ENCODE assay signal across 31 cellular contexts in the genomic region with DNA sequence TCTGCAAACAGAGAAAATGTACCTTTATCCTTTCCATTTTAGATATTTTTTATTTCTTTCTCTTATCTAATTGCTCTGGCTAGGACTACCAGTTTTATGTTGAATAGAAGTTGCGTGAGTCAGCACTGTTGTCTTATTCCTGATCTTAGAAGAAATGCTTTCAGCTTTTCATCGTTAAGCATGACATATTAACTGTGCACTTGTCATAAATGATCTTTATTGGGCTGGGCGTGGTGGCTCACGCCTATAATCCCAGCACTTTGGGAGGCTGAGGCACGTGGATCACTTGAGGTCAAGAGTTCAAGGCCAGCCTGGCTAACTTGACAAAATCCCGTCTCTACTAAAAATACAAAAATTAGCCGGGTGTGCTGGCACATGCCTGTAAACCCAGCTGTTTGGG. TPM values are rescaled to one million over a fixed set of nuclear protein-coding genes. Genes with fewer than 3 reads are reported as not detected.
"Had no signal": no experiment of that assay in that cellular context is flagged by ENCODE, and none has a peak within 500 bp of the region (broad histone marks: within the 10 kb centered on the region; RNA-seq: fewer than 3 reads in every experiment).

No MANE protein-coding gene starts in this region.

- H3K4me1 Mint-ChIP-seq: naive thymus-derived CD8-positive, alpha-beta T cell; neural crest cell; stimulated activated memory B cell treated with anti-CD40 and anti-IgM and Interleukin-4, amounts not matched to agents 10 μg/mL and 1 μg/mL and 100 μg/mL, for 72 hours; stimulated activated naive CD8-positive, alpha-beta T cell treated with anti-CD3 and anti-CD28 coated beads, Interleukin-15, amount 100 ng/mL, for 72 hours had no signal

- H3K36me3 Mint-ChIP-seq: naive thymus-derived CD8-positive, alpha-beta T cell; natural killer cell treated with Interleukin-12 subunit alpha and Interleukin-12 subunit beta and Interleukin-15 and Interleukin-18, amount 100 ng/mL, for 72 hours; stimulated activated memory B cell treated with anti-CD40 and anti-IgM and Interleukin-4, amounts not matched to agents 10 μg/mL and 1 μg/mL and 100 μg/mL, for 72 hours had no signal

- H3K4me1 ChIP-seq: parathyroid adenoma, psoas muscle, right lobe of liver, sigmoid colon, spleen, suprapubic skin, testis, tibial artery, transverse colon, upper lobe of left lung, vagina had no signal

- H3K9me3 ChIP-seq: neutrophil, right lobe of liver, sigmoid colon, suprapubic skin, testis, transverse colon, upper lobe of left lung, vagina had no signal

- DNase-seq: naive thymus-derived CD8-positive, alpha-beta T cell; nephron progenitor cell; nucleus accumbens; posterior cingulate gyrus; psoas muscle; right cardiac atrium; right lobe of liver; sigmoid colon; spleen; stimulated activated CD4-positive, alpha-beta T cell treated with anti-CD3 and anti-CD28 coated beads, Interleukin-12 subunit alpha, Interleukin-12 subunit beta, amount 100 ng/mL, for 4 hours; stimulated activated CD4-positive, alpha-beta T cell treated with anti-CD3 and anti-CD28 coated beads, Interleukin-1b, Interleukin-23, amount 100 ng/mL, for 48 hours; stimulated activated CD4-positive, alpha-beta T cell treated with anti-CD3 and anti-CD28 coated beads, Interleukin-4, amount 100 ng/mL, for 1 hour; stimulated activated CD4-positive, alpha-beta T cell treated with anti-CD3 and anti-CD28 coated beads, Interleukin-4, amount 100 ng/mL, for 4 hours; stimulated activated CD8-positive, alpha-beta memory T cell treated with anti-CD3 and anti-CD28 coated beads, Interleukin-4, amount 100 ng/mL, for 48 hours; stimulated activated naive CD4-positive, alpha-beta T cell; stimulated activated naive CD8-positive, alpha-beta T cell treated with anti-CD3 and anti-CD28 coated beads, Interleukin-15, amount 100 ng/mL, for 72 hours; stimulated activated naive CD8-positive, alpha-beta T cell treated with anti-CD3 and anti-CD28 coated beads, Interleukin-15, Interleukin-2, amounts not matched to agents 100 U/mL and 50 U/mL, for 24 hours; substantia nigra; testis; tibial artery; transverse colon; upper lobe of left lung had no signal

- H3K4me3 ChIP-seq: psoas muscle, right lobe of liver, sigmoid colon, smooth muscle cell, spleen, suprapubic skin, testis, tibial artery, transverse colon, upper lobe of left lung, vagina had no signal

- H3K4me2 ChIP-seq: smooth muscle cell had no signal

- H3K79me2 ChIP-seq: parathyroid adenoma had no signal

- H3K9me3 Mint-ChIP-seq: natural killer cell treated with Interleukin-12 subunit alpha and Interleukin-12 subunit beta and Interleukin-15 and Interleukin-18, amount 100 ng/mL, for 72 hours; neural crest cell; stimulated activated naive CD8-positive, alpha-beta T cell treated with anti-CD3 and anti-CD28 coated beads, Interleukin-15, amount 100 ng/mL, for 72 hours had no signal

- ATAC-seq: naive thymus-derived CD8-positive, alpha-beta T cell; natural killer cell treated with Interleukin-12 subunit alpha and Interleukin-12 subunit beta and Interleukin-15 and Interleukin-18, amount 100 ng/mL, for 72 hours; psoas muscle; right cardiac atrium; right lobe of liver; stimulated activated memory B cell treated with anti-CD40 and anti-IgM and Interleukin-4, amounts not matched to agents 10 μg/mL and 1 μg/mL and 100 μg/mL, for 72 hours; stimulated activated naive CD8-positive, alpha-beta T cell treated with anti-CD3 and anti-CD28 coated beads, Interleukin-15, amount 100 ng/mL, for 72 hours; stimulated activated naive CD8-positive, alpha-beta T cell treated with anti-CD3 and anti-CD28 coated beads, Interleukin-15, Interleukin-2, amounts not matched to agents 100 U/mL and 50 U/mL, for 24 hours had no signal

- H3K27me3 Mint-ChIP-seq: naive thymus-derived CD8-positive, alpha-beta T cell; natural killer cell treated with Interleukin-12 subunit alpha and Interleukin-12 subunit beta and Interleukin-15 and Interleukin-18, amount 100 ng/mL, for 72 hours; progenitor cell of endocrine pancreas; stimulated activated memory B cell treated with anti-CD40 and anti-IgM and Interleukin-4, amounts not matched to agents 10 μg/mL and 1 μg/mL and 100 μg/mL, for 72 hours; stimulated activated naive CD8-positive, alpha-beta T cell treated with anti-CD3 and anti-CD28 coated beads, Interleukin-15, amount 100 ng/mL, for 72 hours had no signal

- H3K4me3 Mint-ChIP-seq: naive thymus-derived CD8-positive, alpha-beta T cell; natural killer cell treated with Interleukin-12 subunit alpha and Interleukin-12 subunit beta and Interleukin-15 and Interleukin-18, amount 100 ng/mL, for 72 hours; nephron progenitor cell; neural crest cell; stimulated activated memory B cell treated with anti-CD40 and anti-IgM and Interleukin-4, amounts not matched to agents 10 μg/mL and 1 μg/mL and 100 μg/mL, for 72 hours; stimulated activated naive CD8-positive, alpha-beta T cell treated with anti-CD3 and anti-CD28 coated beads, Interleukin-15, amount 100 ng/mL, for 72 hours had no signal

- H2AFZ ChIP-seq: parathyroid adenoma had no signal

- H3K27me3 ChIP-seq: neutrophil, right lobe of liver, sigmoid colon, spleen, suprapubic skin, testis, tibial artery, transverse colon, upper lobe of left lung, vagina had no signal

- H3K9ac ChIP-seq: parathyroid adenoma had no signal

- H3K27ac ChIP-seq: neutrophil, parathyroid adenoma, psoas muscle, right lobe of liver, sigmoid colon, spleen, suprapubic skin, testis, tibial artery, transverse colon, upper lobe of left lung, vagina had no signal

- H3K27ac Mint-ChIP-seq: naive thymus-derived CD8-positive, alpha-beta T cell; natural killer cell treated with Interleukin-12 subunit alpha and Interleukin-12 subunit beta and Interleukin-15 and Interleukin-18, amount 100 ng/mL, for 72 hours; nephron progenitor cell; progenitor cell of endocrine pancreas; stimulated activated memory B cell treated with anti-CD40 and anti-IgM and Interleukin-4, amounts not matched to agents 10 μg/mL and 1 μg/mL and 100 μg/mL, for 72 hours; stimulated activated naive CD8-positive, alpha-beta T cell treated with anti-CD3 and anti-CD28 coated beads, Interleukin-15, amount 100 ng/mL, for 72 hours had no signal

- H3K36me3 ChIP-seq: neutrophil, right lobe of liver, sigmoid colon, spleen, suprapubic skin, tibial artery, transverse colon, upper lobe of left lung, vagina had no signal

RNA-seq across cellular contexts. Expression of gene ECM2, which starts 8.2 kb away (rescaled TPM):
- total RNA-seq: naive thymus-derived CD8-positive, alpha-beta T cell; natural killer cell treated with Interleukin-12 subunit alpha and Interleukin-12 subunit beta and Interleukin-15 and Interleukin-18, amount 100 ng/mL, for 72 hours; neural crest cell had no signal
- polyA plus RNA-seq: naive thymus-derived CD8-positive, alpha-beta T cell had no signal
